In the genomic region with DNA sequence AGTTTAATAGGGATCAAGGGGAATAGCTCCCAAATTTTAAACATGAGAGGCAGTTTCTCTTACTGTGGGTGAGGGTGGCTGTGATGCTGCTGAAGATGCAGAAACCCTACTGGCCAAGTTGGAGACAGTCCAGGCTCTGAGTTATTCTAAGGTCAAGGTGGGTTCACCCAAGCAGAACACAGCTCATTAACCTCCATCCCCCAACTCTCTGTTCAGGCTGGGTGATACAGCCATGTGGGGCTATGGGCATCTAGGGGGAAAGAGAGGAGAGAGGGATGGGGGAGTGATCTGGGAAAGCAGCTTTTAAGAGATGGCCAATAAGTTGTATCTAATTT, we compare ENCODE assay signal across 8 cellular contexts. TPM values are rescaled to one million over a fixed set of nuclear protein-coding genes. Genes with fewer than 3 reads are reported as not detected.
A peak's percentile ranks its signal among the peaks of the same experiment; 100 is the strongest.
DNase-seq lines count a peak whose midpoint lies in the region; ATAC-seq and TF ChIP-seq lines count a peak whose summit lies in the region.

No MANE protein-coding gene starts in this region.

- peaks cover 24% of the 10 kb centered on the region for H3F3A ChIP-seq in smooth muscle cell (ENCODE audit: low read depth)

- peak; percentile 54 for DNase-seq in astrocyte of the spinal cord (ENCODE audit: low read depth, low spot score)
- no peak for DNase-seq in smooth muscle cell (lab: John Stamatoyannopoulos, UW; ENCODE audit: unreplicated experiment)
- DNase-seq in NCI-H2196 (lab: John Stamatoyannopoulos, UW; ENCODE audit: unreplicated experiment): no peak
- DNase-seq in AML-193 (lab: John Stamatoyannopoulos, UW): no peak
- no peak for DNase-seq in NOMO-1 treated with DMSO at 0.1 percent for 48 hours (lab: John Stamatoyannopoulos, UW; ENCODE audit: unreplicated experiment)
- no peak for DNase-seq in CD1c-positive myeloid dendritic cell (ENCODE audit: extremely low spot score)

- no peaks in the 10 kb centered on the region for H4K20me1 ChIP-seq in smooth muscle cell (ENCODE audit: low read depth)

- peaks cover 16% of the 10 kb centered on the region for H3K4me1 ChIP-seq in smooth muscle cell (ENCODE audit: low read depth)

- H2AFZ ChIP-seq in smooth muscle cell (ENCODE audit: low read depth): no peak overlapping the region

- TF ChIP-seq CTCF in astrocyte of the spinal cord (IDR thresholded peaks at IDR 0.05; ENCODE audit: low read depth, low read length) (no peak), smooth muscle cell (IDR thresholded peaks at IDR 0.05; ENCODE audit: borderline replicate concordance, insufficient read depth, poor library complexity, severe bottlenecking) (no peak)

- H3K4me3 ChIP-seq in astrocyte of the spinal cord (ENCODE audit: low read depth, low read length) (no peak overlapping the region), smooth muscle cell (no peak overlapping the region)

- H3K36me3 ChIP-seq in smooth muscle cell (ENCODE audit: low read depth): no peaks in the 10 kb centered on the region

- no peaks in the 10 kb centered on the region for H3K79me2 ChIP-seq in smooth muscle cell (ENCODE audit: low read depth)

- peak overlapping the region; percentile 86 for H3K27ac ChIP-seq in smooth muscle cell (ENCODE audit: low read depth)

- H3K9me3 ChIP-seq in smooth muscle cell (replicated peaks; ENCODE audit: low read depth): no peaks in the 10 kb centered on the region

- ATAC-seq in GM19324 (IDR thresholded peaks at IDR 0.05; ENCODE audit: low FRiP score, unreplicated experiment): peak; percentile 50
- peak; percentile 53 for ATAC-seq in HG03045 (IDR thresholded peaks at IDR 0.05; ENCODE audit: unreplicated experiment)

- peak overlapping the region; percentile 74 for H3K4me2 ChIP-seq in smooth muscle cell

- no peak overlapping the region for H3K9ac ChIP-seq in smooth muscle cell (ENCODE audit: low read depth)

- in situ Hi-C loops in astrocyte of the spinal cord (cut with HindIII; ENCODE audit: low sequenced_read_pairs): no loop called here

- no peaks in the 10 kb centered on the region for H3K27me3 ChIP-seq in smooth muscle cell (ENCODE audit: low read depth)

RNA-seq across cellular contexts. Expression of a gene that starts 18.9 kb away (rescaled TPM):
- 32.0 and 35.6 TPM in 2 replicates for total RNA-seq in smooth muscle cell
- 17.2 and 18.2 TPM in 2 replicates for polyA plus RNA-seq in smooth muscle cell
